Comparison of ENCODE assay signal across 8 cellular contexts in genomic region chr5:134527156-134527960, GRCh38. TPM values are rescaled to one million over a fixed set of nuclear protein-coding genes. Genes with fewer than 3 reads are reported as not detected.
DNase-seq lines count a peak whose midpoint lies in the region; ATAC-seq and TF ChIP-seq lines count a peak whose summit lies in the region.

No MANE protein-coding gene starts in this region.

- H3K9me3 Mint-ChIP-seq in WTC11: no peaks in the 10 kb centered on the region

- peak overlapping the region; percentile 83 to 91 for H3K4me3 ChIP-seq in cardiac fibroblast (replicated peaks in 1 of 2; ENCODE audit: low read depth in 2 of 2, low read length in 2 of 2)

- peak; percentile 38 for ATAC-seq in HG03025 (IDR thresholded peaks at IDR 0.05; ENCODE audit: low FRiP score, unreplicated experiment)
- peak; percentile 66 for ATAC-seq in WTC11

- peak; percentile 74 for TF ChIP-seq CTCF in WTC11 (IDR thresholded peaks at IDR 0.05)
- TF ChIP-seq CTCF in cardiac fibroblast (IDR thresholded peaks at IDR 0.05; ENCODE audit: low read depth, low read length): peak; percentile 53

- DNase-seq in NK-92 treated with Interleukin-12 subunit alpha and Interleukin-12 subunit beta, amount 100 ng/mL, for 24 hours (lab: John Stamatoyannopoulos, UW): peak; percentile 73
- DNase-seq in NK-92 (lab: John Stamatoyannopoulos, UW; ENCODE audit: unreplicated experiment) (no peak), NCI-H2171 (lab: John Stamatoyannopoulos, UW) (peak; percentile 68), WTC11 (ENCODE audit: low spot score) (peak; percentile 94), cardiac fibroblast (ENCODE audit: low read depth in 2 of 2) (peak; percentile 92 to 94), iris pigment epithelial cell (ENCODE audit: low read depth) (peak; percentile 93)
- peak; percentile 54 to 72 for DNase-seq in stimulated activated CD4-positive, alpha-beta T cell treated with anti-CD3 and anti-CD28 coated beads, Interleukin-12 subunit alpha, Interleukin-12 subunit beta, amount 100 ng/mL, for 24 hours (ENCODE audit: low read depth in 2 of 2)

- no peaks in the 10 kb centered on the region for H3K27me3 Mint-ChIP-seq in WTC11 (ENCODE audit: low read depth)

- CTCF ChIA-PET in WTC11 (lab: Charles Lee): interaction anchor here (0.6 to 6.6 kb wide), 41 partner anchors 9 to 426 kb away, joined by 3 to 54 read pairs (median 6); partner anchors contain the start of genes CDKN2AIPNL and UBE2B

- H3K36me3 Mint-ChIP-seq in WTC11: no peaks in the 10 kb centered on the region

- peak overlapping the region; percentile 85 for H3K4me3 Mint-ChIP-seq in WTC11

- peaks cover 52% of the 10 kb centered on the region for H3K4me1 Mint-ChIP-seq in WTC11

- peak overlapping the region; percentile 97 for H3K27ac Mint-ChIP-seq in WTC11

- POLR2A ChIA-PET in WTC11 (lab: Charles Lee): interaction anchor here (0.6 to 5.8 kb wide), 16 partner anchors 13 to 883 kb away, joined by 3 to 58 read pairs (median 6); partner anchors contain the start of genes CDKN2AIPNL, SEC24A and UBE2B

TF ChIP-seq in WTC11, 78 proteins besides CTCF, POLR2A, EP300 and RAD21:
- TF ChIP-seq ZNF219 (CRISPR knock-in tag; IDR thresholded peaks at IDR 0.05; ENCODE audit: borderline replicate concordance): no peak
- TF ChIP-seq IRF1 (CRISPR knock-in tag; IDR thresholded peaks at IDR 0.05): no peak
- TF ChIP-seq MXD4 (CRISPR knock-in tag; IDR thresholded peaks at IDR 0.05; ENCODE audit: borderline replicate concordance): no peak
- 0 out of 2 replicates have a peak, but pooled peaks have one; percentile 21 for TF ChIP-seq FOXK1 (CRISPR knock-in tag; IDR thresholded peaks at IDR 0.05)
- no peak for TF ChIP-seq NR3C1 (CRISPR knock-in tag; conservative IDR thresholded peaks at IDR 0.05; ENCODE audit: low read depth)
- 0 out of 2 replicates have a peak, but pooled peaks have one; percentile 53 for TF ChIP-seq FOXP4 (CRISPR knock-in tag; IDR thresholded peaks at IDR 0.05)
- 0 out of 2 replicates have a peak, but pooled peaks have one; percentile 5 for TF ChIP-seq E2F5 (CRISPR knock-in tag; IDR thresholded peaks at IDR 0.05)
- no peak for TF ChIP-seq TEAD4 (CRISPR knock-in tag; IDR thresholded peaks at IDR 0.05)
- TF ChIP-seq ZNF263 (CRISPR knock-in tag; IDR thresholded peaks at IDR 0.05; ENCODE audit: low read depth): 0 out of 2 replicates have a peak, but pooled peaks have one; percentile 4
- no peak for TF ChIP-seq FOXJ3 (CRISPR knock-in tag; IDR thresholded peaks at IDR 0.05; ENCODE audit: borderline replicate concordance)
- TF ChIP-seq ZNF232 (CRISPR knock-in tag; IDR thresholded peaks at IDR 0.05): 0 out of 2 replicates have a peak, but pooled peaks have one; percentile 12
- TF ChIP-seq HMGXB4 (CRISPR knock-in tag; IDR thresholded peaks at IDR 0.05): 0 out of 2 replicates have a peak, but pooled peaks have one; percentile 3
- TF ChIP-seq SP1 (CRISPR knock-in tag; conservative IDR thresholded peaks at IDR 0.05): peak; percentile 9
- 0 out of 2 replicates have a peak, but pooled peaks have one; percentile 55 for TF ChIP-seq ARID4B (CRISPR knock-in tag; IDR thresholded peaks at IDR 0.05; ENCODE audit: borderline replicate concordance)
- no peak for TF ChIP-seq ZNF121 (CRISPR knock-in tag; IDR thresholded peaks at IDR 0.05)
- TF ChIP-seq MAX (CRISPR knock-in tag; IDR thresholded peaks at IDR 0.05): peak; percentile 27; the same call in 1 of the 2 replicates

RNA-seq across cellular contexts. Expression of gene JADE2, which starts 1.9 kb away (rescaled TPM):
- total RNA-seq in WTC11 (2021): 39.4 to 46.2 TPM (median 40.8 TPM) in 3 replicates
